ENCODE assay signal across 8 cellular contexts in genomic region chr9:42743030-42743813, GRCh38.
DNase-seq lines count a peak whose midpoint lies in the region; TF ChIP-seq lines count a peak whose summit lies in the region.
"Not testable (repeated sequence)": the region's sequence is repeated elsewhere in the genome, so short reads cannot be mapped to it uniquely, and the experiment has no call there.

No MANE protein-coding gene starts in this region.

- not testable (repeated sequence) for H3K4me1 Mint-ChIP-seq in activated naive CD4-positive, alpha-beta T cell treated with anti-CD3 and anti-CD28 coated beads for 36 hours (ENCODE audit: low read depth); nephron progenitor cell

- DNase-seq in DMS114 treated with DMSO at 0.1 percent for 48 hours (lab: John Stamatoyannopoulos, UW; ENCODE audit: unreplicated experiment) = peak; percentile 81
- peak; percentile 69 for DNase-seq in NCI-H146 treated with DMSO at 0.1 percent for 48 hours (lab: John Stamatoyannopoulos, UW; ENCODE audit: unreplicated experiment)
- DNase-seq in SW 1271 (lab: John Stamatoyannopoulos, UW) = peak; percentile 70 to 87
- peak; percentile 68 for DNase-seq in activated naive CD4-positive, alpha-beta T cell treated with anti-CD3 and anti-CD28 coated beads for 36 hours
- peak; percentile 40 for DNase-seq in foreskin melanocyte
- peak; percentile 81 for DNase-seq in nephron progenitor cell
- DNase-seq in stimulated activated CD8-positive, alpha-beta memory T cell treated with anti-CD3 and anti-CD28 coated beads, Interleukin-4, amount 100 ng/mL, for 4 hours (ENCODE audit: low read depth in 2 of 2, low spot score in 1 of 2) = peak; percentile 12 to 21

- not testable (repeated sequence) for H3K9me3 Mint-ChIP-seq in activated naive CD4-positive, alpha-beta T cell treated with anti-CD3 and anti-CD28 coated beads for 36 hours
- peaks cover 24% of the 10 kb centered on the region for H3K9me3 Mint-ChIP-seq in nephron progenitor cell

- H3K27me3 Mint-ChIP-seq in activated naive CD4-positive, alpha-beta T cell treated with anti-CD3 and anti-CD28 coated beads for 36 hours (ENCODE audit: low read depth); nephron progenitor cell (ENCODE audit: low read depth, poor library complexity): not testable (repeated sequence)

- POLR2A ChIA-PET in HEK293 (lab: Yijun Ruan, JAX) = not testable (repeated sequence)

- not testable (repeated sequence) for H3K36me3 Mint-ChIP-seq in activated naive CD4-positive, alpha-beta T cell treated with anti-CD3 and anti-CD28 coated beads for 36 hours (ENCODE audit: low read depth); nephron progenitor cell (ENCODE audit: low read depth)

- not testable (repeated sequence) for TF ChIP-seq CTCF in HEK293 (tag by site-specific recombination; IDR thresholded peaks at IDR 0.05)
- TF ChIP-seq CTCF in nephron progenitor cell (IDR thresholded peaks at IDR 0.05) = peak; percentile 51

- intact Hi-C loops in activated naive CD4-positive, alpha-beta T cell treated with anti-CD3 and anti-CD28 coated beads for 36 hours (cut with micrococcal nuclease) = not testable (repeated sequence)

- peak overlapping the region; percentile 22 for H3K4me3 ChIP-seq in HEK293 (ENCODE audit: low read depth, low read length)

- CTCF ChIA-PET in HEK293 (lab: Yijun Ruan, JAX) = interaction anchor here (0.6 to 0.9 kb wide), 2 partner anchors 9 to 536 kb away, joined by 3 read pairs; no protein-coding TSS in a partner anchor
- CTCF ChIA-PET in activated naive CD4-positive, alpha-beta T cell treated with anti-CD3 and anti-CD28 coated beads for 36 hours (lab: Charles Lee) = not testable (repeated sequence)

- H3K36me3 ChIP-seq in HEK293 (ENCODE audit: control insufficient read depth in 2 of 2, insufficient read depth in 1 of 2, low read length in 2 of 2) = not testable (repeated sequence)

- not testable (repeated sequence) for H3K4me1 ChIP-seq in HEK293 (ENCODE audit: control insufficient read depth, insufficient read depth, low read length)

- H3K27ac ChIP-seq in HEK293 (ENCODE audit: extremely low read depth, low read depth, low read length) = not testable (repeated sequence)

- not testable (repeated sequence) for H3K4me3 Mint-ChIP-seq in activated naive CD4-positive, alpha-beta T cell treated with anti-CD3 and anti-CD28 coated beads for 36 hours; nephron progenitor cell

- not testable (repeated sequence) for H3K9me3 ChIP-seq in HEK293 (ENCODE audit: control insufficient read depth, insufficient read depth, low read depth, low read length)

- H3K27ac Mint-ChIP-seq in activated naive CD4-positive, alpha-beta T cell treated with anti-CD3 and anti-CD28 coated beads for 36 hours; nephron progenitor cell: not testable (repeated sequence)

TF ChIP-seq in HEK293, 187 proteins besides CTCF, POLR2A, EP300 and RAD21:
- peak; percentile 54 for TF ChIP-seq ZNF654 (tag by site-specific recombination; IDR thresholded peaks at IDR 0.05; ENCODE audit: low read depth)

Comparison
In these comparisons a context has a peak if more than half of its experiments do, and no peak if none do; other contexts are left out.
1. DNase-seq: peak in every context shown above with its lines; median percentile 81 in DMS114 treated with DMSO at 0.1 percent for 48 hours; 81 in nephron progenitor cell; 78 in SW 1271; 69 in NCI-H146 treated with DMSO at 0.1 percent for 48 hours; 68 in activated naive CD4-positive, alpha-beta T cell treated with anti-CD3 and anti-CD28 coated beads for 36 hours; 40 in foreskin melanocyte; 16 in stimulated activated CD8-positive, alpha-beta memory T cell treated with anti-CD3 and anti-CD28 coated beads, Interleukin-4, amount 100 ng/mL, for 4 hours.